ENCODE assay signal across 8 cellular contexts in the genomic region with DNA sequence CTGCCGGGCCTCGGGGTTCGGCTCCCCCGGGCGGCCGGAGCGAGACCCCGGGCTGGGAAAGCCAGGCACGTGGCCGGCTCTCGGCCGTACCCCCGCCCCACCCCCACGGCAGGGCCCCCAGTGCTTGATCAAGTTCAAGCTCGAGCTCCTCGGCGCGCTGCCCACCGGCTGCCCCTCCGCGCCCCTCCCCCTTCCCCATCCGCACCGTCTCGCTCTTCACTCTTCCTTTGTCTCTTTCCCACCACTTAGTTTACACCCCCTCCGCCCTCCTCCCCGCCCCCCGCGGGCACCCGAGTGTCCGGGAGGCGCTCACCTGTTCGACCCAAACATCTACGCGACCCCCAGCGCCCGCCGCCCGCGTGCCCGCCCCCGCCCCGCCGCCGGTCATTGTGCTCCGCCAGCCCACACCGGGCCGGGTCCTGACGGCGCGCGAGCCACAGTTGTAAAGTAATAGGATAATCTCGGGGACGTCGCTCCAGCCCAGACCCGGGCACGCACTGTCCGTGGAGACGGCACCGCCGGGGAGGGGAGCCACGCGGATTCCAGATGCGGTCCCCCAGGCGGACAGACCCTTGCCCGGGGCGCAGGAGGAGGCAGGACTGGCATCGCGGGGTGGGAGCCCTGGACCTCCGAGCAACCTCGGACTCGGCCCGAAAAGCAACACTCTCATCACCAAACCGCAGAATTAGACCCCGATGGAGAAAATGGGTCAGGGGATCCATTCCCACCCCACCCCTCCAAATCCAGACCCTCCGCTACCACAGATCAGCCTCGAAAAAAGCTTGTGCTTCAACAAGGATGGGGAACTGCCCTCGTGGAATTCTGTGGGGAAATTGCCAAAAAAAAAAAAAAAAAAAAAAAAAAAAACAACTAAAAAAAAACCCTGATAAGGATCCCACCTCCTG.
DNase-seq lines count a peak whose midpoint lies in the region; ATAC-seq and TF ChIP-seq lines count a peak whose summit lies in the region.

No MANE protein-coding gene starts in this region.

- no peaks in the 10 kb centered on the region for H3K9me3 Mint-ChIP-seq in activated CD8-positive, alpha-beta T cell treated with anti-CD3 and anti-CD28 coated beads, Interleukin-2, amount 10 ng/mL, durations not matched to agents 7 days and 5 days (ENCODE audit: insufficient read depth)
- no peaks in the 10 kb centered on the region for H3K9me3 Mint-ChIP-seq in nephron progenitor cell

- TF ChIP-seq CTCF in nephron progenitor cell (IDR thresholded peaks at IDR 0.05) (no peak), GM10248 (IDR thresholded peaks at IDR 0.05; ENCODE audit: control extremely low read depth, extremely low read depth, low read depth, missing control alignments) (no peak)

- peak; percentile 72 for DNase-seq in DMS53 (lab: John Stamatoyannopoulos, UW)
- peak; percentile 48 for DNase-seq in NCI-H146 treated with DMSO at 0.1 percent for 48 hours (lab: John Stamatoyannopoulos, UW; ENCODE audit: unreplicated experiment)
- peak; percentile 37 for DNase-seq in activated CD8-positive, alpha-beta T cell treated with anti-CD3 and anti-CD28 coated beads, Interleukin-2, amount 10 ng/mL, durations not matched to agents 7 days and 5 days
- peak; percentile 77 for DNase-seq in nephron progenitor cell
- no peak for DNase-seq in GM10248 (ENCODE audit: extremely low spot score)

- no peaks in the 10 kb centered on the region for H3K27me3 Mint-ChIP-seq in activated CD8-positive, alpha-beta T cell treated with anti-CD3 and anti-CD28 coated beads, Interleukin-2, amount 10 ng/mL, durations not matched to agents 7 days and 5 days (ENCODE audit: low read depth)
- peaks cover 10% of the 10 kb centered on the region for H3K27me3 Mint-ChIP-seq in nephron progenitor cell (ENCODE audit: low read depth, poor library complexity)

- peak; percentile 34 for ATAC-seq in activated CD8-positive, alpha-beta T cell treated with anti-CD3 and anti-CD28 coated beads, Interleukin-2, amount 10 ng/mL, durations not matched to agents 7 days and 5 days
- ATAC-seq in esophagus mucosa (peak; percentile 36), GM21786 (IDR thresholded peaks at IDR 0.05; ENCODE audit: unreplicated experiment) (no peak), GM19463 (IDR thresholded peaks at IDR 0.05; ENCODE audit: unreplicated experiment) (no peak)

- H3K27ac Mint-ChIP-seq in activated CD8-positive, alpha-beta T cell treated with anti-CD3 and anti-CD28 coated beads, Interleukin-2, amount 10 ng/mL, durations not matched to agents 7 days and 5 days = peak overlapping the region; percentile 80
- peak overlapping the region; percentile 93 for H3K27ac Mint-ChIP-seq in nephron progenitor cell

- CTCF ChIA-PET in activated CD8-positive, alpha-beta T cell treated with anti-CD3 and anti-CD28 coated beads, Interleukin-2, amount 10 ng/mL, durations not matched to agents 7 days and 5 days (lab: Charles Lee) = interaction anchor here (0.7 to 3.1 kb wide), 9 partner anchors 13 to 189 kb away, joined by 3 to 14 read pairs (median 4); a partner anchor contains a TSS
- CTCF ChIA-PET in GM10248 (lab: Yijun Ruan, JAX) = interaction anchor here (0.6 to 2.9 kb wide), 7 partner anchors 10 to 205 kb away, joined by 3 to 13 read pairs (median 3); no protein-coding TSS in a partner anchor

- peaks cover 23% of the 10 kb centered on the region for H3K4me1 Mint-ChIP-seq in activated CD8-positive, alpha-beta T cell treated with anti-CD3 and anti-CD28 coated beads, Interleukin-2, amount 10 ng/mL, durations not matched to agents 7 days and 5 days (ENCODE audit: low read depth)
- peaks cover 43% of the 10 kb centered on the region for H3K4me1 Mint-ChIP-seq in nephron progenitor cell

- H3K36me3 Mint-ChIP-seq in activated CD8-positive, alpha-beta T cell treated with anti-CD3 and anti-CD28 coated beads, Interleukin-2, amount 10 ng/mL, durations not matched to agents 7 days and 5 days (ENCODE audit: low read depth) = peaks cover 17% of the 10 kb centered on the region
- H3K36me3 Mint-ChIP-seq in nephron progenitor cell (ENCODE audit: low read depth) = peaks cover 21% of the 10 kb centered on the region

- H3K4me3 Mint-ChIP-seq in activated CD8-positive, alpha-beta T cell treated with anti-CD3 and anti-CD28 coated beads, Interleukin-2, amount 10 ng/mL, durations not matched to agents 7 days and 5 days = peak overlapping the region; percentile 83
- peak overlapping the region; percentile 87 for H3K4me3 Mint-ChIP-seq in nephron progenitor cell

- POLR2A ChIA-PET in activated CD8-positive, alpha-beta T cell treated with anti-CD3 and anti-CD28 coated beads, Interleukin-2, amount 10 ng/mL, durations not matched to agents 7 days and 5 days (lab: Charles Lee) = interaction anchor here (0.8 kb wide), 1 partner anchor 403 kb away, joined by 3 read pairs; no protein-coding TSS in a partner anchor
- POLR2A ChIA-PET in GM10248 (lab: Yijun Ruan, JAX) = no interaction called here

Comparison
In these comparisons a context has a peak if more than half of its experiments do, and no peak if none do; other contexts are left out.
1. ATAC-seq: peak in activated CD8-positive, alpha-beta T cell treated with anti-CD3 and anti-CD28 coated beads, Interleukin-2, amount 10 ng/mL, durations not matched to agents 7 days and 5 days (single experiment) and esophagus mucosa (single experiment); none in GM21786 (single experiment) and GM19463 (single experiment).